In the genomic region with DNA sequence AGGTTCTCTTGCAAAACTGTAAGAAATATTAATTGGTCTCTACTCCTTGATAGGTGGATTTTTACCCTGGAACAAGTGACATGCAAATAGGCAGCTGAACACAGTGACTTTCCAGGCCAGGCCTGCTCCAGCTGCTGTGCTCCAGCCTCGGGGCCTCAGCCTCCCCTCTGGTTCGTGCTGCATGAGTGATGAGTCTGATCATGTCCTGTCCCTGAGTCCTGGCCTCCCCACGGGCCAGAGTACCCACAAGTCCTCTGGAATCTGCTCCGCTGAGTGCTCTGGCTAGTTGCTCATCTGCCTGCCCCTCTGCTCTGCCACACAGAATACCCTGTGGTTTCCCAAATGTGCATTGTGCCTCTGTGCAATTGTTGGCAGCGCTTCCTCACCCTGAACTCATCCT, we compare ENCODE assay signal across 1 cellular context.
TF ChIP-seq lines count a peak whose summit lies in the region.

No MANE protein-coding gene starts in this region.

TF ChIP-seq in GM23338, 12 proteins besides CTCF, POLR2A, EP300 and RAD21:
- no peak for TF ChIP-seq EZH2 (IDR thresholded peaks at IDR 0.05; ENCODE audit: low read depth, unreplicated experiment)
- no peak for TF ChIP-seq STAT1 (IDR thresholded peaks at IDR 0.05; ENCODE audit: unreplicated experiment)
- no peak for TF ChIP-seq ZNF462 (CRISPR knock-in tag; IDR thresholded peaks at IDR 0.05)
- no peak for TF ChIP-seq ZNF114 (CRISPR knock-in tag; IDR thresholded peaks at IDR 0.05)
- TF ChIP-seq EZH2phosphoT487 (IDR thresholded peaks at IDR 0.05; ENCODE audit: unreplicated experiment): no peak
- TF ChIP-seq, protein P1, sequence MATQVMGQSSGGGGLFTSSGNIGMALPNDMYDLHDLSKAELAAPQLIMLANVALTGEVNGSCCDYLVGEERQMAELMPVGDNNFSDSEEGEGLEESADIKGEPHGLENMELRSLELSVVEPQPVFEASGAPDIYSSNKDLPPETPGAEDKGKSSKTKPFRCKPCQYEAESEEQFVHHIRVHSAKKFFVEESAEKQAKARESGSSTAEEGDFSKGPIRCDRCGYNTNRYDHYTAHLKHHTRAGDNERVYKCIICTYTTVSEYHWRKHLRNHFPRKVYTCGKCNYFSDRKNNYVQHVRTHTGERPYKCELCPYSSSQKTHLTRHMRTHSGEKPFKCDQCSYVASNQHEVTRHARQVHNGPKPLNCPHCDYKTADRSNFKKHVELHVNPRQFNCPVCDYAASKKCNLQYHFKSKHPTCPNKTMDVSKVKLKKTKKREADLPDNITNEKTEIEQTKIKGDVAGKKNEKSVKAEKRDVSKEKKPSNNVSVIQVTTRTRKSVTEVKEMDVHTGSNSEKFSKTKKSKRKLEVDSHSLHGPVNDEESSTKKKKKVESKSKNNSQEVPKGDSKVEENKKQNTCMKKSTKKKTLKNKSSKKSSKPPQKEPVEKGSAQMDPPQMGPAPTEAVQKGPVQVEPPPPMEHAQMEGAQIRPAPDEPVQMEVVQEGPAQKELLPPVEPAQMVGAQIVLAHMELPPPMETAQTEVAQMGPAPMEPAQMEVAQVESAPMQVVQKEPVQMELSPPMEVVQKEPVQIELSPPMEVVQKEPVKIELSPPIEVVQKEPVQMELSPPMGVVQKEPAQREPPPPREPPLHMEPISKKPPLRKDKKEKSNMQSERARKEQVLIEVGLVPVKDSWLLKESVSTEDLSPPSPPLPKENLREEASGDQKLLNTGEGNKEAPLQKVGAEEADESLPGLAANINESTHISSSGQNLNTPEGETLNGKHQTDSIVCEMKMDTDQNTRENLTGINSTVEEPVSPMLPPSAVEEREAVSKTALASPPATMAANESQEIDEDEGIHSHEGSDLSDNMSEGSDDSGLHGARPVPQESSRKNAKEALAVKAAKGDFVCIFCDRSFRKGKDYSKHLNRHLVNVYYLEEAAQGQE (IDR thresholded peaks at IDR 0.05; ENCODE audit: unreplicated experiment): no peak
